Comparison of ENCODE assay signal across 8 cellular contexts in genomic region chr10:35378547-35379210, GRCh38. TPM values are rescaled to one million over a fixed set of nuclear protein-coding genes. Genes with fewer than 3 reads are reported as not detected.
DNase-seq lines count a peak whose midpoint lies in the region; ATAC-seq and TF ChIP-seq lines count a peak whose summit lies in the region.

No MANE protein-coding gene starts in this region.

- peaks cover 3% of the 10 kb centered on the region for H3K36me3 Mint-ChIP-seq in activated T-helper 1 cell treated with anti-CD3 and anti-CD28 coated beads, Interleukin-12 subunit alpha, Interleukin-12 subunit beta, Interleukin-2, Interleukin-4 antibody, amounts not matched to agents 30 ng/mL and 10 ng/mL and 1 ng/mL, durations not matched to agents 14 hours and 24 hours and 36 hours (ENCODE audit: low read depth)
- no peaks in the 10 kb centered on the region for H3K36me3 Mint-ChIP-seq in natural killer cell

- H3K4me1 Mint-ChIP-seq in activated T-helper 1 cell treated with anti-CD3 and anti-CD28 coated beads, Interleukin-12 subunit alpha, Interleukin-12 subunit beta, Interleukin-2, Interleukin-4 antibody, amounts not matched to agents 30 ng/mL and 10 ng/mL and 1 ng/mL, durations not matched to agents 14 hours and 24 hours and 36 hours (ENCODE audit: low read depth): peaks cover 58% of the 10 kb centered on the region
- peaks cover 62 to 75% of the 10 kb centered on the region in 2 donors for H3K4me1 Mint-ChIP-seq in natural killer cell

- H3K4me1 ChIP-seq in prostate gland (replicated peaks): no peaks in the 10 kb centered on the region

- no peak overlapping the region for H3K4me3 ChIP-seq in prostate gland

- TF ChIP-seq POLR2A in prostate gland (IDR thresholded peaks at IDR 0.05): no peak

- H3K36me3 ChIP-seq in prostate gland: no peaks in the 10 kb centered on the region

- H3K27me3 ChIP-seq in prostate gland (replicated peaks; ENCODE audit: insufficient read depth): no peaks in the 10 kb centered on the region

- H3K27ac Mint-ChIP-seq in activated T-helper 1 cell treated with anti-CD3 and anti-CD28 coated beads, Interleukin-12 subunit alpha, Interleukin-12 subunit beta, Interleukin-2, Interleukin-4 antibody, amounts not matched to agents 30 ng/mL and 10 ng/mL and 1 ng/mL, durations not matched to agents 14 hours and 24 hours and 36 hours: peak overlapping the region; percentile 42
- H3K27ac Mint-ChIP-seq in natural killer cell: peak overlapping the region; percentile 35 to 69

- ATAC-seq in GM18508 (IDR thresholded peaks at IDR 0.05; ENCODE audit: insufficient read depth, unreplicated experiment) (peak; percentile 14), HG02623 (IDR thresholded peaks at IDR 0.05; ENCODE audit: unreplicated experiment) (peak; percentile 32), natural killer cell (peak; percentile 66 to 71 (median 70))

- no peak for DNase-seq in activated T-helper 1 cell treated with anti-CD3 and anti-CD28 coated beads, Interleukin-12 subunit alpha, Interleukin-12 subunit beta, Interleukin-2, Interleukin-4 antibody, amounts not matched to agents 30 ng/mL and 10 ng/mL and 1 ng/mL, durations not matched to agents 14 hours and 24 hours and 36 hours (ENCODE audit: low spot score)
- DNase-seq in natural killer cell (no peak), prostate gland (ENCODE audit: low spot score) (no peak), HCEC 1CT (no peak), NCI-H345 (lab: John Stamatoyannopoulos, UW) (no peak), COR-L47 (lab: John Stamatoyannopoulos, UW) (no peak)

- 77% methylated on average over 9 of the region's 9 CpGs for WGBS in prostate gland

- TF ChIP-seq CTCF in natural killer cell (IDR thresholded peaks at IDR 0.05): no peak
- TF ChIP-seq CTCF in prostate gland (IDR thresholded peaks at IDR 0.05): no peak

- no peaks in the 10 kb centered on the region for H3K9me3 Mint-ChIP-seq in activated T-helper 1 cell treated with anti-CD3 and anti-CD28 coated beads, Interleukin-12 subunit alpha, Interleukin-12 subunit beta, Interleukin-2, Interleukin-4 antibody, amounts not matched to agents 30 ng/mL and 10 ng/mL and 1 ng/mL, durations not matched to agents 14 hours and 24 hours and 36 hours
- no peaks in the 10 kb centered on the region for H3K9me3 Mint-ChIP-seq in natural killer cell

- H3K27me3 Mint-ChIP-seq in activated T-helper 1 cell treated with anti-CD3 and anti-CD28 coated beads, Interleukin-12 subunit alpha, Interleukin-12 subunit beta, Interleukin-2, Interleukin-4 antibody, amounts not matched to agents 30 ng/mL and 10 ng/mL and 1 ng/mL, durations not matched to agents 14 hours and 24 hours and 36 hours (ENCODE audit: insufficient read depth): no peaks in the 10 kb centered on the region
- H3K27me3 Mint-ChIP-seq in natural killer cell (ENCODE audit: low read depth in 2 of 2): no peaks in the 10 kb centered on the region

- H3K27ac ChIP-seq in prostate gland: no peak overlapping the region

- no peak overlapping the region for H3K4me3 Mint-ChIP-seq in activated T-helper 1 cell treated with anti-CD3 and anti-CD28 coated beads, Interleukin-12 subunit alpha, Interleukin-12 subunit beta, Interleukin-2, Interleukin-4 antibody, amounts not matched to agents 30 ng/mL and 10 ng/mL and 1 ng/mL, durations not matched to agents 14 hours and 24 hours and 36 hours
- peak overlapping the region; percentile 67 for H3K4me3 Mint-ChIP-seq in natural killer cell

- intact Hi-C loops in activated T-helper 1 cell treated with anti-CD3 and anti-CD28 coated beads, Interleukin-12 subunit alpha, Interleukin-12 subunit beta, Interleukin-2, Interleukin-4 antibody, amounts not matched to agents 30 ng/mL and 10 ng/mL and 1 ng/mL, durations not matched to agents 14 hours and 24 hours and 36 hours (cut with micrococcal nuclease): no loop called here
- intact Hi-C loops in natural killer cell (cut with micrococcal nuclease): no loop called here
- intact Hi-C loops in prostate gland (cut with DNase I): no loop called here

- H3K9me3 ChIP-seq in prostate gland: no peaks in the 10 kb centered on the region

RNA-seq across cellular contexts. Expression of gene CCNY, which starts 42.4 kb away (rescaled TPM):
- 56.5 and 71.0 TPM in 2 replicates for total RNA-seq in activated T-helper 1 cell treated with anti-CD3 and anti-CD28 coated beads, Interleukin-12 subunit alpha, Interleukin-12 subunit beta, Interleukin-2, Interleukin-4 antibody, amounts not matched to agents 30 ng/mL and 10 ng/mL and 1 ng/mL, durations not matched to agents 14 hours and 24 hours and 36 hours
- total RNA-seq in natural killer cell (10 to 100 TPM; 71.0 to 87.2 (median 74.3) TPM), prostate gland (10 to 100 TPM; 31.6 to 54.0 TPM)

Comparison
In these comparisons a context has a peak if more than half of its experiments do, and no peak if none do; other contexts are left out.
1. ATAC-seq: peak in every context shown above with its lines; median percentile 70 in natural killer cell; 32 in HG02623; 14 in GM18508.